Comparison of ENCODE assay signal across 36 cellular contexts in the genomic region with DNA sequence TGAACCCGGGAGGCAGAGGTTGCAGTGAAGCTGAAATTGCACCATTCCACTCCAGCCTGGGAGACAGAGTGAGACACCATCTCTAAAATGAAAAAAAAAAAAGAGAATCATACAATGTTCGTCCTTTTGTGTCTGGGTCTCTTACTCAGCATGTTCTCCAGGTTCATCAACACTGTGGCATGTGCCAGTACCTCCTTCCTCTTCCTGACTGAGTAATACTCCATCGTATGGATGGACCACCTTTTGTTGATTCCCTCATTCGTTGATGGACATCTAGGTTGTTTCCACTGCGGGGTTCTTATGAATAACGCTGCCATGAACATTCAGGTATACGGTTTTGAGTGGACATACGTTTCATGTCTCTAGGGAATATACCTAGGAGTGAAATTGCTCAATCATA. TPM values are rescaled to one million over a fixed set of nuclear protein-coding genes. Genes with fewer than 3 reads are reported as not detected.
"Had no signal": no experiment of that assay in that cellular context is flagged by ENCODE, and none has a peak within 500 bp of the region (broad histone marks: within the 10 kb centered on the region; RNA-seq: fewer than 3 reads in every experiment).

No MANE protein-coding gene starts in this region.

- H3K36me3 Mint-ChIP-seq: activated CD8-positive, alpha-beta memory T cell treated with anti-CD3 and anti-CD28 coated beads, Interleukin-2, amount 10 ng/mL, durations not matched to agents 7 days and 5 days; activated naive CD8-positive, alpha-beta T cell treated with anti-CD3 and anti-CD28 coated beads for 36 hours had no signal

- H3K4me1 Mint-ChIP-seq: activated CD4-positive, alpha-beta memory T cell treated with anti-CD3 and anti-CD28 coated beads, Interleukin-2, amount 10 ng/mL, durations not matched to agents 7 days and 5 days; activated CD4-positive, alpha-beta T cell treated with anti-CD3 and anti-CD28 coated beads, Interleukin-2, amount 10 ng/mL, durations not matched to agents 7 days and 5 days; activated CD8-positive, alpha-beta memory T cell treated with anti-CD3 and anti-CD28 coated beads, Interleukin-2, amount 10 ng/mL, durations not matched to agents 7 days and 5 days; activated naive CD8-positive, alpha-beta T cell treated with anti-CD3 and anti-CD28 coated beads for 36 hours had no signal

- H3K4me3 Mint-ChIP-seq: activated B cell treated with CpG ODN at 0.5 μM for 24 hours; activated CD4-positive, alpha-beta memory T cell treated with anti-CD3 and anti-CD28 coated beads, Interleukin-2, amount 10 ng/mL, durations not matched to agents 7 days and 5 days; activated CD4-positive, alpha-beta T cell treated with anti-CD3 and anti-CD28 coated beads, Interleukin-2, amount 10 ng/mL, durations not matched to agents 7 days and 5 days; activated CD8-positive, alpha-beta memory T cell treated with anti-CD3 and anti-CD28 coated beads, Interleukin-2, amount 10 ng/mL, durations not matched to agents 7 days and 5 days; activated CD8-positive, alpha-beta T cell treated with anti-CD3 and anti-CD28 coated beads, Interleukin-2, amount 10 ng/mL, durations not matched to agents 7 days and 5 days; activated naive CD4-positive, alpha-beta T cell treated with anti-CD3 and anti-CD28 coated beads for 36 hours; activated naive CD8-positive, alpha-beta T cell treated with anti-CD3 and anti-CD28 coated beads for 36 hours; activated T-cell treated with anti-CD3 and anti-CD28 coated beads, Interleukin-2, amount 50 U/mL, for 24 hours; T-helper 1 cell treated with Interleukin-12 subunit alpha and Interleukin-12 subunit beta and Interleukin-4 antibody, amounts not matched to agents 30 μg/mL and 1 μg/mL, for 36 hours; T-helper 2 cell treated with Interferon-gamma antibody and Interleukin-4, amounts not matched to agents 5 μg/mL and 100 μg/mL, for 36 hours had no signal

- H3K4me3 ChIP-seq: adrenal gland, body of pancreas, breast epithelium had no signal

- H3K4me1 ChIP-seq: breast epithelium had no signal

- ATAC-seq: activated CD8-positive, alpha-beta memory T cell treated with anti-CD3 and anti-CD28 coated beads, Interleukin-2, amount 10 ng/mL, durations not matched to agents 7 days and 5 days; activated CD8-positive, alpha-beta T cell treated with anti-CD3 and anti-CD28 coated beads, Interleukin-2, amount 10 ng/mL, durations not matched to agents 7 days and 5 days; activated naive CD4-positive, alpha-beta T cell treated with anti-CD3 and anti-CD28 coated beads, Interleukin-2, amount 50 U/mL, for 72 hours; body of pancreas had no signal

- H3K9me3 Mint-ChIP-seq: activated B cell treated with CpG ODN at 0.5 μM for 24 hours; activated CD4-positive, alpha-beta memory T cell treated with anti-CD3 and anti-CD28 coated beads, Interleukin-2, amount 10 ng/mL, durations not matched to agents 7 days and 5 days; activated CD4-positive, alpha-beta T cell treated with anti-CD3 and anti-CD28 coated beads, Interleukin-2, amount 10 ng/mL, durations not matched to agents 7 days and 5 days; activated naive CD4-positive, alpha-beta T cell treated with anti-CD3 and anti-CD28 coated beads for 36 hours; activated naive CD8-positive, alpha-beta T cell treated with anti-CD3 and anti-CD28 coated beads for 36 hours; activated T-cell treated with anti-CD3 and anti-CD28 coated beads, Interleukin-2, amount 50 U/mL, for 24 hours; T-helper 1 cell treated with Interleukin-12 subunit alpha and Interleukin-12 subunit beta and Interleukin-4 antibody, amounts not matched to agents 30 μg/mL and 1 μg/mL, for 36 hours; T-helper 2 cell treated with Interferon-gamma antibody and Interleukin-4, amounts not matched to agents 5 μg/mL and 100 μg/mL, for 36 hours had no signal

- DNase-seq: activated B cell treated with CpG ODN at 0.5 μM for 24 hours; activated CD4-positive, alpha-beta memory T cell treated with anti-CD3 and anti-CD28 coated beads, Interleukin-2, amount 10 ng/mL, durations not matched to agents 7 days and 5 days; activated CD4-positive, alpha-beta T cell treated with anti-CD3 and anti-CD28 coated beads for 4 hours; activated CD4-positive, alpha-beta T cell treated with anti-CD3 and anti-CD28 coated beads, Interleukin-2, amount 10 ng/mL, durations not matched to agents 7 days and 5 days; activated CD4-positive, alpha-beta T cell treated with anti-CD3 and anti-CD28 coated beads, Interleukin-2, amount 50 U/mL, for 48 hours; activated CD4-positive, CD25-positive, alpha-beta regulatory T cell treated with anti-CD3 and anti-CD28 coated beads, Interleukin-2, amount 50 U/mL, for 72 hours; activated CD8-positive, alpha-beta memory T cell treated with anti-CD3 and anti-CD28 coated beads for 24 hours; activated CD8-positive, alpha-beta memory T cell treated with anti-CD3 and anti-CD28 coated beads, Interleukin-2, amount 10 ng/mL, durations not matched to agents 7 days and 5 days; activated CD8-positive, alpha-beta memory T cell treated with anti-CD3 and anti-CD28 coated beads, Interleukin-2, amount 50 U/mL, for 48 hours; activated CD8-positive, alpha-beta T cell treated with anti-CD3 and anti-CD28 coated beads, Interleukin-2, amount 10 ng/mL, durations not matched to agents 7 days and 5 days; activated effector memory CD4-positive, alpha-beta T cell treated with anti-CD3 and anti-CD28 coated beads, Interleukin-2, amount 50 U/mL, for 16 hours; activated gamma-delta T cell treated with Interleukin-2 at 50 U/mL for 16 hours; activated naive CD4-positive, alpha-beta T cell; activated naive CD4-positive, alpha-beta T cell treated with anti-CD3 and anti-CD28 coated beads for 36 hours; activated naive CD4-positive, alpha-beta T cell treated with anti-CD3 and anti-CD28 coated beads, Interleukin-2, amount 50 U/mL, for 16 hours; activated naive CD8-positive, alpha-beta T cell treated with anti-CD3 and anti-CD28 coated beads for 36 hours; activated T-cell treated with anti-CD3 and anti-CD28 coated beads, Interleukin-2, amount 50 U/mL, for 24 hours; activated T-cell treated with anti-CD3 and anti-CD28 coated beads, Interleukin-2, amount 50 U/mL, for 48 hours; adrenal gland; amniotic stem cell; aorta; body of pancreas; brain microvascular endothelial cell; central memory CD4-positive, alpha-beta T cell; T-helper 1 cell; T-helper 2 cell; T-helper 9 cell had no signal

- H3K27ac ChIP-seq: adrenal gland, body of pancreas, brain microvascular endothelial cell, breast epithelium, VCaP had no signal

- H3K27ac Mint-ChIP-seq: activated B cell treated with CpG ODN at 0.5 μM for 24 hours; activated CD4-positive, alpha-beta memory T cell treated with anti-CD3 and anti-CD28 coated beads, Interleukin-2, amount 10 ng/mL, durations not matched to agents 7 days and 5 days; activated CD4-positive, alpha-beta T cell treated with anti-CD3 and anti-CD28 coated beads, Interleukin-2, amount 10 ng/mL, durations not matched to agents 7 days and 5 days; activated CD8-positive, alpha-beta memory T cell treated with anti-CD3 and anti-CD28 coated beads, Interleukin-2, amount 10 ng/mL, durations not matched to agents 7 days and 5 days; activated CD8-positive, alpha-beta T cell treated with anti-CD3 and anti-CD28 coated beads, Interleukin-2, amount 10 ng/mL, durations not matched to agents 7 days and 5 days; activated naive CD4-positive, alpha-beta T cell treated with anti-CD3 and anti-CD28 coated beads for 36 hours; activated naive CD4-positive, alpha-beta T cell treated with anti-CD3 and anti-CD28 coated beads, Interleukin-2, amount 50 U/mL, for 72 hours; activated naive CD8-positive, alpha-beta T cell treated with anti-CD3 and anti-CD28 coated beads for 36 hours; activated T-cell treated with anti-CD3 and anti-CD28 coated beads, Interleukin-2, amount 50 U/mL, for 24 hours; T-helper 1 cell treated with Interleukin-12 subunit alpha and Interleukin-12 subunit beta and Interleukin-4 antibody, amounts not matched to agents 30 μg/mL and 1 μg/mL, for 36 hours; T-helper 2 cell treated with Interferon-gamma antibody and Interleukin-4, amounts not matched to agents 5 μg/mL and 100 μg/mL, for 36 hours had no signal

- FAIRE-seq: astrocyte, TTC549 had no signal

- H3K9me3 ChIP-seq: adrenal gland, body of pancreas, breast epithelium had no signal

- H3K36me3 ChIP-seq: adrenal gland, brain microvascular endothelial cell, breast epithelium had no signal

RNA-seq across cellular contexts. Expression of gene HS3ST6, which starts 4.1 kb away (rescaled TPM):
- total RNA-seq: activated B cell treated with CpG ODN at 0.5 μM for 24 hours; activated CD4-positive, alpha-beta memory T cell treated with anti-CD3 and anti-CD28 coated beads, Interleukin-2, amount 10 ng/mL, durations not matched to agents 7 days and 5 days; activated CD4-positive, alpha-beta T cell treated with anti-CD3 and anti-CD28 coated beads, Interleukin-2, amount 10 ng/mL, durations not matched to agents 7 days and 5 days; activated CD8-positive, alpha-beta memory T cell treated with anti-CD3 and anti-CD28 coated beads, Interleukin-2, amount 10 ng/mL, durations not matched to agents 7 days and 5 days; activated CD8-positive, alpha-beta T cell treated with anti-CD3 and anti-CD28 coated beads, Interleukin-2, amount 10 ng/mL, durations not matched to agents 7 days and 5 days; activated naive CD4-positive, alpha-beta T cell treated with anti-CD3 and anti-CD28 coated beads for 36 hours; activated naive CD4-positive, alpha-beta T cell treated with anti-CD3 and anti-CD28 coated beads, Interleukin-2, amount 50 U/mL, for 72 hours; activated naive CD8-positive, alpha-beta T cell treated with anti-CD3 and anti-CD28 coated beads for 36 hours; adrenal gland; aorta; astrocyte; body of pancreas; breast epithelium; cardiac septum; chondrocyte had no signal

RNA-seq across cellular contexts. Expression of gene RPL3L, which starts 32.1 kb away (rescaled TPM):
- total RNA-seq: activated B cell treated with CpG ODN at 0.5 μM for 24 hours; activated CD4-positive, alpha-beta memory T cell treated with anti-CD3 and anti-CD28 coated beads, Interleukin-2, amount 10 ng/mL, durations not matched to agents 7 days and 5 days; activated CD4-positive, alpha-beta T cell treated with anti-CD3 and anti-CD28 coated beads, Interleukin-2, amount 10 ng/mL, durations not matched to agents 7 days and 5 days; activated naive CD4-positive, alpha-beta T cell treated with anti-CD3 and anti-CD28 coated beads for 36 hours; activated naive CD4-positive, alpha-beta T cell treated with anti-CD3 and anti-CD28 coated beads, Interleukin-2, amount 50 U/mL, for 72 hours; activated naive CD8-positive, alpha-beta T cell treated with anti-CD3 and anti-CD28 coated beads for 36 hours; aorta; astrocyte; breast epithelium; chondrocyte had no signal
- polyA plus RNA-seq: aorta had no signal
